Comparison of ENCODE assay signal across 11 cellular contexts in the genomic region with DNA sequence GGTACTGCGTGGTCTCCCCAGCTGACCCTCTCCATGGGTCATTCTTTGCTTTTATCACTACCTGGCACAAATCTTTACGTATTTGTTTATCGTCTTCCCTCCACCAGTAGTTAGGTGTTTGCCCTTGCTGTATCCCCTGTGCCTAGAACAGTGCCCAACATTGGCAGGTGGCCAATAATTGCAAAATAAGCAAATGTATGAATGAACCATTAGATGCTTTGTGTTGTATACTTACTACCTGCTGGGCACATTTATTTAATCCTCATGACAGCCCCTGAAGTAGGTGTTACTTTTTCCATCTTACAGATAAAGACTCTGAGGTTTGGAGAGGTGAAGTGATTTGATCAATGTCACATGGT. TPM values are rescaled to one million over a fixed set of nuclear protein-coding genes. Genes with fewer than 3 reads are reported as not detected.
A peak's percentile ranks its signal among the peaks of the same experiment; 100 is the strongest.
DNase-seq lines count a peak whose midpoint lies in the region; ATAC-seq and TF ChIP-seq lines count a peak whose summit lies in the region.
"Had no signal": no experiment of that assay in that cellular context is flagged by ENCODE, and none has a peak within 500 bp of the region (broad histone marks: within the 10 kb centered on the region; RNA-seq: fewer than 3 reads in every experiment).

No MANE protein-coding gene starts in this region.

- DNase-seq in HT-29 (ENCODE audit: low spot score) (no peak), right atrium auricular region (ENCODE audit: low spot score) (no peak), left lobe of liver (ENCODE audit: low spot score) (no peak), DMS53 (lab: John Stamatoyannopoulos, UW) (no peak)
- DNase-seq: DMS79 had no signal

- no peak overlapping the region for H2AFZ ChIP-seq in ACC112 (ENCODE audit: low read length, unreplicated experiment)
- H2AFZ ChIP-seq: parathyroid adenoma had no signal

- H3K27ac Mint-ChIP-seq in activated T-helper 17 cell treated with anti-CD3 and anti-CD28 coated beads, Interleukin-2, amount 50 U/mL, for 72 hours: peak overlapping the region; percentile 90

- peaks cover 33% of the 10 kb centered on the region for H3K79me2 ChIP-seq in ACC112 (ENCODE audit: control insufficient read depth, insufficient read depth, low read length, unreplicated experiment)
- H3K79me2 ChIP-seq: parathyroid adenoma had no signal

- H3K4me3 Mint-ChIP-seq in activated T-helper 17 cell treated with anti-CD3 and anti-CD28 coated beads, Interleukin-2, amount 50 U/mL, for 72 hours: peak overlapping the region; percentile 96

- no peak for TF ChIP-seq CTCF in right atrium auricular region (IDR thresholded peaks at IDR 0.05)

- peaks cover 5% of the 10 kb centered on the region; the same call in 1 of the 2 replicates for H3K9me3 ChIP-seq in HUES6 (ENCODE audit: control insufficient read depth, insufficient read depth, low read depth, low read length)
- no peaks in the 10 kb centered on the region for H3K9me3 ChIP-seq in muscle layer of duodenum (ENCODE audit: control insufficient read depth in 1 of 2, low read length in 2 of 2)
- H3K9me3 ChIP-seq in right atrium auricular region: no peaks in the 10 kb centered on the region
- H3K9me3 ChIP-seq: colonic mucosa had no signal

- H3K4me1 Mint-ChIP-seq in activated T-helper 17 cell treated with anti-CD3 and anti-CD28 coated beads, Interleukin-2, amount 50 U/mL, for 72 hours: peaks cover 34% of the 10 kb centered on the region

- peak; percentile 5 for ATAC-seq in activated T-helper 17 cell treated with anti-CD3 and anti-CD28 coated beads, Interleukin-2, amount 50 U/mL, for 72 hours (replicated peaks)
- ATAC-seq in left lobe of liver: no peak

- H3K27me3 Mint-ChIP-seq in activated T-helper 17 cell treated with anti-CD3 and anti-CD28 coated beads, Interleukin-2, amount 50 U/mL, for 72 hours: no peaks in the 10 kb centered on the region

- H3K36me3 ChIP-seq in ACC112 (ENCODE audit: insufficient read depth, low read length) (no peaks in the 10 kb centered on the region), HUES6 (ENCODE audit: control insufficient read depth, insufficient read depth, low read length) (no peaks in the 10 kb centered on the region), muscle layer of duodenum (ENCODE audit: control insufficient read depth in 1 of 2, insufficient read depth in 2 of 2, low read length in 2 of 2) (no peaks in the 10 kb centered on the region), right atrium auricular region (no peaks in the 10 kb centered on the region)
- H3K36me3 ChIP-seq: colonic mucosa had no signal

- no peaks in the 10 kb centered on the region for H3K9me3 Mint-ChIP-seq in activated T-helper 17 cell treated with anti-CD3 and anti-CD28 coated beads, Interleukin-2, amount 50 U/mL, for 72 hours

- peak overlapping the region; percentile 44 for H3K9ac ChIP-seq in HUES6 (ENCODE audit: low read length)
- H3K9ac ChIP-seq: parathyroid adenoma had no signal

- no peaks in the 10 kb centered on the region for H3K27me3 ChIP-seq in ACC112 (ENCODE audit: insufficient read depth, low read length)
- H3K27me3 ChIP-seq in HUES6 (ENCODE audit: control insufficient read depth, insufficient read depth, low read length): peaks cover 17% of the 10 kb centered on the region
- no peaks in the 10 kb centered on the region for H3K27me3 ChIP-seq in muscle layer of duodenum (ENCODE audit: low read depth, low read length)
- H3K27me3 ChIP-seq in right atrium auricular region: no peaks in the 10 kb centered on the region
- H3K27me3 ChIP-seq: colonic mucosa had no signal

- H3K4me1 ChIP-seq in ACC112 (ENCODE audit: control insufficient read depth, insufficient read depth, low read length, unreplicated experiment) (peaks cover 52% of the 10 kb centered on the region), HUES6 (ENCODE audit: control insufficient read depth, insufficient read depth, low read length) (peaks cover 44% of the 10 kb centered on the region), muscle layer of duodenum (ENCODE audit: control insufficient read depth in 1 of 2, insufficient read depth in 2 of 2, low read length in 2 of 2) (peaks cover 23 to 42% of the 10 kb centered on the region in 2 donors), right atrium auricular region (peaks cover 0 to 54% of the 10 kb centered on the region in 2 donors)

- H3K4me3 ChIP-seq in ACC112 (ENCODE audit: low read depth, low read length) (no peak overlapping the region), HUES6 (ENCODE audit: low read depth, low read length) (no peak overlapping the region), muscle layer of duodenum (ENCODE audit: low read depth in 1 of 2, low read length in 2 of 2) (no peak overlapping the region), right atrium auricular region (no peak overlapping the region)
- H3K4me3 ChIP-seq: colonic mucosa had no signal

- peak overlapping the region; percentile 71 for H3K27ac ChIP-seq in ACC112 (ENCODE audit: low read depth, low read length)
- no peak overlapping the region for H3K27ac ChIP-seq in HUES6 (ENCODE audit: low read depth, low read length)
- H3K27ac ChIP-seq in muscle layer of duodenum (ENCODE audit: low read length): peak overlapping the region; percentile 2
- H3K27ac ChIP-seq in right atrium auricular region: no peak overlapping the region
- H3K27ac ChIP-seq: parathyroid adenoma had no signal

- H3K36me3 Mint-ChIP-seq in activated T-helper 17 cell treated with anti-CD3 and anti-CD28 coated beads, Interleukin-2, amount 50 U/mL, for 72 hours (ENCODE audit: low read depth): peaks cover 60% of the 10 kb centered on the region

RNA-seq across cellular contexts. Expression of a gene that starts 1.9 kb away (rescaled TPM):
- 100 to 1,000 TPM in 1 of 2 donors, 10 to 100 TPM in 1; 89.9 to 159 TPM for total RNA-seq in activated T-helper 17 cell treated with anti-CD3 and anti-CD28 coated beads, Interleukin-2, amount 50 U/mL, for 72 hours
- 80.5 and 85.4 TPM in 2 replicates for total RNA-seq in HT-29 (2014; rRNA removed; shearing (Covaris generic))
- total RNA-seq in right atrium auricular region (10 to 100 TPM; 54.4 to 58.6 TPM), left lobe of liver (16.8 TPM)

RNA-seq across cellular contexts. Expression of a gene that starts 4.7 kb away (rescaled TPM):
- total RNA-seq in activated T-helper 17 cell treated with anti-CD3 and anti-CD28 coated beads, Interleukin-2, amount 50 U/mL, for 72 hours: 100 to 1,000 TPM in 1 of 2 donors, 10 to 100 TPM in 1; 84.6 to 112 TPM
- 4.0 and 4.2 TPM in 2 replicates for total RNA-seq in HT-29 (2014; rRNA removed; shearing (Covaris generic))
- total RNA-seq in right atrium auricular region (1 to 10 TPM; 5.7 to 8.1 TPM), left lobe of liver (4.2 TPM)

RNA-seq across cellular contexts. Expression of a gene that starts 15.4 kb away (rescaled TPM):
- total RNA-seq in activated T-helper 17 cell treated with anti-CD3 and anti-CD28 coated beads, Interleukin-2, amount 50 U/mL, for 72 hours: under 1 TPM; 0.30 to 0.93 TPM
- not detected in 2 replicates for total RNA-seq in HT-29 (2014; rRNA removed; shearing (Covaris generic))
- not detected for total RNA-seq in right atrium auricular region
- not detected for total RNA-seq in left lobe of liver

RNA-seq across cellular contexts. Expression of a gene that starts 37.6 kb away (rescaled TPM):
- total RNA-seq in activated T-helper 17 cell treated with anti-CD3 and anti-CD28 coated beads, Interleukin-2, amount 50 U/mL, for 72 hours: 100 to 1,000 TPM in 1 of 2 donors, 10 to 100 TPM in 1; 81.1 to 106 TPM
- total RNA-seq in HT-29 (2014; rRNA removed; shearing (Covaris generic)): 16.4 and 18.9 TPM in 2 replicates
- total RNA-seq in right atrium auricular region: 10 to 100 TPM; 43.2 to 43.8 TPM
- total RNA-seq in left lobe of liver: 18.6 TPM

RNA-seq across cellular contexts. Expression of a gene that starts 42.9 kb away (rescaled TPM):
- total RNA-seq in activated T-helper 17 cell treated with anti-CD3 and anti-CD28 coated beads, Interleukin-2, amount 50 U/mL, for 72 hours: 10 to 100 TPM; 66.1 to 72.7 TPM
- total RNA-seq in HT-29 (2014; rRNA removed; shearing (Covaris generic)): 31.5 and 34.4 TPM in 2 replicates
- total RNA-seq in right atrium auricular region (100 to 1,000 TPM in 1 of 2 donors, 10 to 100 TPM in 1; 69.7 to 103 TPM), left lobe of liver (187 TPM)

Comparison
In these comparisons a context has a peak if more than half of its experiments do, and no peak if none do; other contexts are left out.
1. H3K27ac ChIP-seq: peak in ACC112 (single experiment) and muscle layer of duodenum (single experiment); none in HUES6 (single experiment) and right atrium auricular region (0 of 2).
2. RNA of a gene that starts 4.7 kb away (total RNA-seq): 84.6 to 112 TPM in activated T-helper 17 cell treated with anti-CD3 and anti-CD28 coated beads, Interleukin-2, amount 50 U/mL, for 72 hours; 5.7 to 8.1 TPM in right atrium auricular region, 4.2 TPM in left lobe of liver (single experiment) and 4.0 to 4.2 TPM in HT-29; every median in the first group is over 4 times any median in the second.